In the genomic region with DNA sequence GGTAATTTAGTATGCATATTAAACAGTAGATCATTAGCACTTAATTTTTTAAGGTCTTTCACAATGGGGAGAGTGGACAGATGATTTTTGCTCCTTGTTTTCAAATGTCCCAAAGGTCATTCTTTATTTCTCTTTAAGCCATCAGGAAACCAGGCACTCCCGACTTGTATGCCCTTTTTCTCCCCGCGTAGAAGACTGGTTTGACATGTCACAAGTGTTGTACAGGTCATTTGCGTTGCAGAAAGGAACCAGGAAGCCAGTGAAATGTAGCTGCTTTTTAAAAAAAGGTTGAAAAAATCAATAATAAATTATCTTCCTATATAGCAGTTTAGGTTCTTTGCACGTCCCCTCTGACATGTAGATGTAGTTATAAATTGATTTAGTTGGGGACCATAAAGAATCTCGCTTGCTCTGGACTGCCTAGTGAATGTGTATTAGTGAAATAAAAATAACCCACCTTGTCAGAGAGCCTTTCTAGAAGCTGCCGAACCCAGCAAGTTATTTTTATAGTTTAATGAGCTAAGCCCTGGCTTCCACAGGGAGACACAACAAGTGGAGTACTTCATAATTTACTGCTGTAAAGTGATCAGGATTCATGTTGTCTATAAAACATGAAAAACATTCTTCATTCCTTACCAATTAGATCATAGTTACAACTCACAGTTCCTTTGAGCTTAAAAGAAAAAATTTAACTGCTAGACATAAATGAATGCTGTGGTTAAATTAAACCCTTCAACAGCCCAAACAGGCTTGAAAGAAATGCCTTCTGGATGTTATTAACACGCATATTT, we compare ENCODE assay signal across 11 cellular contexts.
DNase-seq lines count a peak whose midpoint lies in the region; ATAC-seq and TF ChIP-seq lines count a peak whose summit lies in the region.
"Had no signal": no experiment of that assay in that cellular context is flagged by ENCODE, and none has a peak within 500 bp of the region (broad histone marks: within the 10 kb centered on the region; RNA-seq: fewer than 3 reads in every experiment).

No MANE protein-coding gene starts in this region.

- POLR2A ChIA-PET in activated CD4-positive, alpha-beta memory T cell treated with anti-CD3 and anti-CD28 coated beads, Interleukin-2, amount 10 ng/mL, durations not matched to agents 7 days and 5 days (lab: Charles Lee), result no interaction called here
- POLR2A ChIA-PET in Caco-2 (lab: Charles Lee), result no interaction called here

- intact Hi-C loops in sigmoid colon (cut with DNase I) (no loop called here), Caco-2 (cut with micrococcal nuclease; ENCODE audit: unreplicated experiment) (no loop called here)

- H3K9me3 ChIP-seq in RWPE2 (ENCODE audit: severe bottlenecking) (no peaks in the 10 kb centered on the region), sigmoid colon (peaks cover 0 to 3% (median under 1%) of the 10 kb centered on the region in 4 donors), Caco-2 (no peaks in the 10 kb centered on the region)

- H3K27me3 ChIP-seq in RWPE2 (ENCODE audit: insufficient read depth, poor library complexity, severe bottlenecking) (no peaks in the 10 kb centered on the region), sigmoid colon (no peaks in the 10 kb centered on the region), Caco-2 (replicated peaks; ENCODE audit: control insufficient read depth, insufficient read depth, low read length) (no peaks in the 10 kb centered on the region)

- TF ChIP-seq EP300 in sigmoid colon (IDR thresholded peaks at IDR 0.05), result peak in 1 of 4 donors; percentile 33

- no peak overlapping the region for H3K4me3 ChIP-seq in RWPE2 (ENCODE audit: severe bottlenecking)
- H3K4me3 ChIP-seq in foreskin fibroblast (ENCODE audit: low read depth in 1 of 2, low read length in 2 of 2), result no peak overlapping the region
- H3K4me3 ChIP-seq in sigmoid colon, result no peak overlapping the region
- no peak overlapping the region for H3K4me3 ChIP-seq in Caco-2 (ENCODE audit: low read depth, low read length)

- CTCF ChIA-PET in activated CD4-positive, alpha-beta memory T cell treated with anti-CD3 and anti-CD28 coated beads, Interleukin-2, amount 10 ng/mL, durations not matched to agents 7 days and 5 days (lab: Charles Lee), result no interaction called here
- CTCF ChIA-PET in Caco-2 (lab: Charles Lee), result no interaction called here

- H3K36me3 Mint-ChIP-seq in activated CD4-positive, alpha-beta memory T cell treated with anti-CD3 and anti-CD28 coated beads, Interleukin-2, amount 10 ng/mL, durations not matched to agents 7 days and 5 days (ENCODE audit: low read depth), result no peaks in the 10 kb centered on the region
- no peaks in the 10 kb centered on the region for H3K36me3 Mint-ChIP-seq in stimulated activated memory B cell treated with anti-CD40 and anti-IgM and Interleukin-4, amounts not matched to agents 10 μg/mL and 1 μg/mL and 100 μg/mL, for 72 hours
- no peaks in the 10 kb centered on the region for H3K36me3 Mint-ChIP-seq in Caco-2 (ENCODE audit: insufficient read depth, unreplicated experiment)

- H3K27ac ChIP-seq in RWPE2 (ENCODE audit: poor library complexity, severe bottlenecking) (peak overlapping the region; percentile 3), sigmoid colon (peak overlapping the region in 3 of 4 donors; percentile 10 to 72 (median 46))

- ATAC-seq in RWPE2 (ENCODE audit: low read depth) (peak; percentile 93), GM21526 (IDR thresholded peaks at IDR 0.05; ENCODE audit: low FRiP score, unreplicated experiment) (no peak)
- no peak for ATAC-seq in stimulated activated memory B cell treated with anti-CD40 and anti-IgM and Interleukin-4, amounts not matched to agents 10 μg/mL and 1 μg/mL and 100 μg/mL, for 72 hours

- no peak overlapping the region for H3K4me3 Mint-ChIP-seq in activated CD4-positive, alpha-beta memory T cell treated with anti-CD3 and anti-CD28 coated beads, Interleukin-2, amount 10 ng/mL, durations not matched to agents 7 days and 5 days
- H3K4me3 Mint-ChIP-seq in stimulated activated memory B cell treated with anti-CD40 and anti-IgM and Interleukin-4, amounts not matched to agents 10 μg/mL and 1 μg/mL and 100 μg/mL, for 72 hours, result no peak overlapping the region
- no peak overlapping the region for H3K4me3 Mint-ChIP-seq in Caco-2 (ENCODE audit: unreplicated experiment)

- no peak overlapping the region for H3K27ac Mint-ChIP-seq in activated CD4-positive, alpha-beta memory T cell treated with anti-CD3 and anti-CD28 coated beads, Interleukin-2, amount 10 ng/mL, durations not matched to agents 7 days and 5 days
- H3K27ac Mint-ChIP-seq in stimulated activated memory B cell treated with anti-CD40 and anti-IgM and Interleukin-4, amounts not matched to agents 10 μg/mL and 1 μg/mL and 100 μg/mL, for 72 hours, result no peak overlapping the region
- H3K27ac Mint-ChIP-seq in Caco-2 (ENCODE audit: unreplicated experiment), result no peak overlapping the region

- no peak for TF ChIP-seq CTCF in RWPE2 (IDR thresholded peaks at IDR 0.05; ENCODE audit: poor library complexity, severe bottlenecking)
- TF ChIP-seq CTCF in foreskin fibroblast (IDR thresholded peaks at IDR 0.05; ENCODE audit: low read depth, low read length), result no peak
- no peak for TF ChIP-seq CTCF in sigmoid colon (IDR thresholded peaks at IDR 0.05)
- no peak for TF ChIP-seq CTCF in Caco-2 (IDR thresholded peaks at IDR 0.05; ENCODE audit: insufficient read depth in 1 of 2, low read depth in 1 of 2, low read length in 1 of 2, severe bottlenecking in 1 of 2, unreplicated experiment in 1 of 2)

- H3K27me3 Mint-ChIP-seq in activated CD4-positive, alpha-beta memory T cell treated with anti-CD3 and anti-CD28 coated beads, Interleukin-2, amount 10 ng/mL, durations not matched to agents 7 days and 5 days, result no peaks in the 10 kb centered on the region
- no peaks in the 10 kb centered on the region for H3K27me3 Mint-ChIP-seq in stimulated activated memory B cell treated with anti-CD40 and anti-IgM and Interleukin-4, amounts not matched to agents 10 μg/mL and 1 μg/mL and 100 μg/mL, for 72 hours
- no peaks in the 10 kb centered on the region for H3K27me3 Mint-ChIP-seq in Caco-2 (ENCODE audit: insufficient read depth, unreplicated experiment)

- H3K4me1 ChIP-seq in RWPE2 (ENCODE audit: insufficient read depth, poor library complexity, severe bottlenecking), result peaks cover 12% of the 10 kb centered on the region
- peaks cover 0 to 18% (median 14%) of the 10 kb centered on the region in 4 donors for H3K4me1 ChIP-seq in sigmoid colon
- no peaks in the 10 kb centered on the region for H3K4me1 ChIP-seq in Caco-2

- H3K36me3 ChIP-seq in RWPE2 (ENCODE audit: low read depth) (no peaks in the 10 kb centered on the region), sigmoid colon (no peaks in the 10 kb centered on the region), Caco-2 (ENCODE audit: control insufficient read depth, insufficient read depth, low read length) (no peaks in the 10 kb centered on the region)

- no peak for TF ChIP-seq POLR2A in sigmoid colon (IDR thresholded peaks at IDR 0.05)

- DNase-seq in HCEC 1CT (peak; percentile 73), RWPE2 (ENCODE audit: low spot score) (no peak), foreskin fibroblast (peak; percentile 53 to 65), sigmoid colon (no peak), Caco-2 (no peak)
- no peak for DNase-seq in activated CD4-positive, alpha-beta memory T cell treated with anti-CD3 and anti-CD28 coated beads, Interleukin-2, amount 10 ng/mL, durations not matched to agents 7 days and 5 days
- DNase-seq: amygdala; NCI-H1436 treated with DMSO at 0.1 percent for 48 hours; stimulated activated CD4-positive, alpha-beta T cell treated with anti-CD3 and anti-CD28 coated beads, Interleukin-4, amount 100 ng/mL, for 1 hour had no signal

- BruUV-seq in Caco-2 (replicated peaks; lab: Mats Ljungman, UMichigan), result no TSS peak

- 13 to 57% methylated on average over 8 of the region's 8 CpGs for WGBS in sigmoid colon, 2 donors

- H3K4me1 Mint-ChIP-seq in activated CD4-positive, alpha-beta memory T cell treated with anti-CD3 and anti-CD28 coated beads, Interleukin-2, amount 10 ng/mL, durations not matched to agents 7 days and 5 days, result no peaks in the 10 kb centered on the region
- no peaks in the 10 kb centered on the region for H3K4me1 Mint-ChIP-seq in stimulated activated memory B cell treated with anti-CD40 and anti-IgM and Interleukin-4, amounts not matched to agents 10 μg/mL and 1 μg/mL and 100 μg/mL, for 72 hours
- no peaks in the 10 kb centered on the region for H3K4me1 Mint-ChIP-seq in Caco-2 (ENCODE audit: low read depth, unreplicated experiment)

- H3K9me3 Mint-ChIP-seq in activated CD4-positive, alpha-beta memory T cell treated with anti-CD3 and anti-CD28 coated beads, Interleukin-2, amount 10 ng/mL, durations not matched to agents 7 days and 5 days, result peaks cover 7% of the 10 kb centered on the region
- H3K9me3 Mint-ChIP-seq in stimulated activated memory B cell treated with anti-CD40 and anti-IgM and Interleukin-4, amounts not matched to agents 10 μg/mL and 1 μg/mL and 100 μg/mL, for 72 hours, result peaks cover 17% of the 10 kb centered on the region
- peaks cover 9% of the 10 kb centered on the region for H3K9me3 Mint-ChIP-seq in Caco-2 (ENCODE audit: unreplicated experiment)

Comparison
In these comparisons a context has a peak if more than half of its experiments do, and no peak if none do; other contexts are left out.
1. DNase-seq: peak in HCEC 1CT (single experiment) and foreskin fibroblast (2 of 2); none in RWPE2 (single experiment), sigmoid colon (single experiment), activated CD4-positive, alpha-beta memory T cell treated with anti-CD3 and anti-CD28 coated beads, Interleukin-2, amount 10 ng/mL, durations not matched to agents 7 days and 5 days (single experiment) and Caco-2 (0 of 2).